9 cellular contexts compared by ENCODE assay signal in genomic region chr20:19646963-19647362, GRCh38.
"Had no signal": no experiment of that assay in that cellular context is flagged by ENCODE, and none has a peak within 500 bp of the region (broad histone marks: within the 10 kb centered on the region; RNA-seq: fewer than 3 reads in every experiment).

No MANE protein-coding gene starts in this region.

- FAIRE-seq: HepG2, HTR-8/SVneo, K562 had no signal

- H3K27ac ChIP-seq: HL-60, KMS-11 had no signal

- DNase-seq: IMR-90, KBM-7, KG1 had no signal

- H3K4me3 Mint-ChIP-seq: IgD-negative memory B cell had no signal

- H3K4me3 ChIP-seq: K562 had no signal

- H3K27ac Mint-ChIP-seq: IgD-negative memory B cell had no signal

- ATAC-seq: HepG2, K562 had no signal
